Comparison of ENCODE assay signal across 30 cellular contexts in genomic region chr2:16349811-16350210, GRCh38.
DNase-seq lines count a peak whose midpoint lies in the region; ATAC-seq and TF ChIP-seq lines count a peak whose summit lies in the region.
"Had no signal": no experiment of that assay in that cellular context is flagged by ENCODE, and none has a peak within 500 bp of the region (broad histone marks: within the 10 kb centered on the region; RNA-seq: fewer than 3 reads in every experiment).

No MANE protein-coding gene starts in this region.

- no peaks in the 10 kb centered on the region for H4K20me1 ChIP-seq in GM23338 (replicated peaks; ENCODE audit: insufficient read depth)
- H4K20me1 ChIP-seq: BLaER1; BLaER1 treated with 17β-estradiol and CSF1 and Interleukin-3, amounts not matched to agents 10 nM and 100 nM had no signal

- peaks cover 34% of the 10 kb centered on the region for H3K9me3 Mint-ChIP-seq in GM23338

- DNase-seq in BE2C: peak; percentile 91
- no peak for DNase-seq in GM23338 (ENCODE audit: low spot score)
- no peak for DNase-seq in activated T-cell treated with anti-CD3 and anti-CD28 coated beads, Interleukin-2, amount 50 U/mL, for 1 hour
- DNase-seq: 8988T; ACHN; AML-193; C1 segment of cervical spinal cord; Caco-2; Calu3; CD4-positive, alpha-beta memory T cell; CD4-positive, alpha-beta T cell; CD4-positive, CD25-positive, alpha-beta regulatory T cell; CD8-positive, alpha-beta memory T cell; CD8-positive, alpha-beta T cell; COR-L47; DMS 273 treated with DMSO at 0.1 percent for 48 hours; DMS153; DMS53; DMS79; DMS79 treated with DMSO at 0.1 percent for 48 hours; DND-41; EL had no signal

- H3K79me2 ChIP-seq in GM23338 (replicated peaks; ENCODE audit: insufficient read depth): no peaks in the 10 kb centered on the region

- 0 out of 2 replicates have a peak overlapping the region, but pooled peaks have one; percentile 14 for H3K4me2 ChIP-seq in GM23338
- H3K4me2 ChIP-seq: A549; BLaER1; BLaER1 treated with 17β-estradiol and CSF1 and Interleukin-3, amounts not matched to agents 10 nM and 100 nM had no signal

- H3K4me1 ChIP-seq in BE2C (no peaks in the 10 kb centered on the region), GM23338 (ENCODE audit: insufficient read depth) (no peaks in the 10 kb centered on the region)
- H3K4me1 ChIP-seq: A549; BLaER1; BLaER1 treated with 17β-estradiol and CSF1 and Interleukin-3, amounts not matched to agents 10 nM and 100 nM; Caco-2 had no signal

- H3K36me3 ChIP-seq in BE2C: no peaks in the 10 kb centered on the region
- H3K36me3 ChIP-seq in GM23338 (ENCODE audit: insufficient read depth): no peaks in the 10 kb centered on the region
- H3K36me3 ChIP-seq: BLaER1; BLaER1 treated with 17β-estradiol and CSF1 and Interleukin-3, amounts not matched to agents 10 nM and 100 nM had no signal

- no peaks in the 10 kb centered on the region for H3F3A ChIP-seq in GM23338 (replicated peaks; ENCODE audit: low read depth)

- H3K27me3 ChIP-seq in BE2C: peaks cover 19% of the 10 kb centered on the region
- H3K27me3 ChIP-seq in GM23338 (ENCODE audit: insufficient read depth): no peaks in the 10 kb centered on the region
- H3K27me3 ChIP-seq: BLaER1; BLaER1 treated with 17β-estradiol and CSF1 and Interleukin-3, amounts not matched to agents 10 nM and 100 nM had no signal

- no peak overlapping the region for H3K27ac Mint-ChIP-seq in GM23338
- H3K27ac Mint-ChIP-seq: B cell; CD14-positive monocyte; CD4-positive, alpha-beta memory T cell; CD4-positive, alpha-beta T cell; CD4-positive, CD25-positive, alpha-beta regulatory T cell; CD8-positive, alpha-beta memory T cell; CD8-positive, alpha-beta T cell had no signal

- H3K4me1 Mint-ChIP-seq in GM23338: peaks cover 5% of the 10 kb centered on the region; the same call in 1 of the 3 replicates
- H3K4me1 Mint-ChIP-seq: B cell; CD14-positive monocyte; CD4-positive, alpha-beta memory T cell; CD4-positive, CD25-positive, alpha-beta regulatory T cell; CD8-positive, alpha-beta memory T cell had no signal

- H3K27me3 Mint-ChIP-seq in GM23338 (ENCODE audit: insufficient read depth, low read depth, poor library complexity): peaks cover 4% of the 10 kb centered on the region
- H3K27me3 Mint-ChIP-seq: B cell; CD4-positive, alpha-beta memory T cell; CD4-positive, alpha-beta T cell; CD4-positive, CD25-positive, alpha-beta regulatory T cell; CD8-positive, alpha-beta memory T cell had no signal

- no peak overlapping the region for H3K4me3 Mint-ChIP-seq in GM23338
- H3K4me3 Mint-ChIP-seq: B cell; CD14-positive monocyte; CD4-positive, alpha-beta memory T cell; CD4-positive, alpha-beta T cell; CD4-positive, CD25-positive, alpha-beta regulatory T cell; CD8-positive, alpha-beta memory T cell; CD8-positive, alpha-beta T cell had no signal

- H3K9me3 ChIP-seq in BE2C: peaks cover 52% of the 10 kb centered on the region

- H3K27ac ChIP-seq in GM23338 (ENCODE audit: low read depth): no peak overlapping the region
- H3K27ac ChIP-seq: 22Rv1; A549; BLaER1; BLaER1 treated with 17β-estradiol and CSF1 and Interleukin-3, amounts not matched to agents 10 nM and 100 nM; C4-2B had no signal

- TF ChIP-seq CTCF in BE2C (IDR thresholded peaks at IDR 0.05; ENCODE audit: low read depth, low read length): no peak
- no peak for TF ChIP-seq CTCF in GM23338 (conservative IDR thresholded peaks at IDR 0.05; ENCODE audit: low read depth in 2 of 2)

- ATAC-seq in GM23338 (no peak), GM21737 (IDR thresholded peaks at IDR 0.05; ENCODE audit: unreplicated experiment) (no peak)
- ATAC-seq: A549; CD8-positive, alpha-beta T cell had no signal

- H3K9me2 ChIP-seq in GM23338 (ENCODE audit: insufficient read depth): 0 out of 2 replicates have a peak, but pooled peaks cover 5% of the 10 kb centered on the region

- no peak overlapping the region for H3K4me3 ChIP-seq in BE2C (ENCODE audit: low read depth, low read length)
- H3K4me3 ChIP-seq in GM23338: no peak overlapping the region
- H3K4me3 ChIP-seq: A549; BLaER1; BLaER1 treated with 17β-estradiol and CSF1 and Interleukin-3, amounts not matched to agents 10 nM and 100 nM had no signal

- H3K36me3 Mint-ChIP-seq in GM23338 (ENCODE audit: low read depth): peaks cover 24% of the 10 kb centered on the region; the same call in 2 of the 3 replicates
- H3K36me3 Mint-ChIP-seq: CD14-positive monocyte; CD4-positive, alpha-beta memory T cell; CD4-positive, CD25-positive, alpha-beta regulatory T cell; CD8-positive, alpha-beta memory T cell; CD8-positive, alpha-beta T cell had no signal

- no peak overlapping the region for H2AFZ ChIP-seq in GM23338

TF ChIP-seq in GM23338, 12 proteins besides CTCF, POLR2A, EP300 and RAD21 (continues in another document):
- no peak for TF ChIP-seq ZNF114 (CRISPR knock-in tag; IDR thresholded peaks at IDR 0.05)
- no peak for TF ChIP-seq JUNB (IDR thresholded peaks at IDR 0.05; ENCODE audit: unreplicated experiment)
- no peak for TF ChIP-seq REST (IDR thresholded peaks at IDR 0.05; ENCODE audit: unreplicated experiment)
